Comparison of ENCODE assay signal across 22 cellular contexts in genomic region chr16:53069772-53070171, GRCh38. TPM values are rescaled to one million over a fixed set of nuclear protein-coding genes. Genes with fewer than 3 reads are reported as not detected.
DNase-seq lines count a peak whose midpoint lies in the region; ATAC-seq, FAIRE-seq and TF ChIP-seq lines count a peak whose summit lies in the region.
"Had no signal": no experiment of that assay in that cellular context is flagged by ENCODE, and none has a peak within 500 bp of the region (broad histone marks: within the 10 kb centered on the region; RNA-seq: fewer than 3 reads in every experiment).

No MANE protein-coding gene starts in this region.

- H4K20me1 ChIP-seq in HepG2 (ENCODE audit: insufficient read depth, low read length): 0 out of 2 replicates have a peak, but pooled peaks cover 4% of the 10 kb centered on the region

- FAIRE-seq in HepG2 (lab: Jason Lieb, UNC) (peak; percentile 48), GM19239 (lab: Jason Lieb, UNC) (peak; percentile 33)
- FAIRE-seq: A549, G401.6, H1, K562 had no signal

- peaks cover 9% of the 10 kb centered on the region; the same call in 1 of the 2 replicates for H3K9me3 ChIP-seq in HepG2 (ENCODE audit: low read length)
- no peaks in the 10 kb centered on the region for H3K9me3 ChIP-seq in right lobe of liver
- H3K9me3 ChIP-seq: SK-N-SH had no signal

- TF ChIP-seq EP300 in HepG2 (IDR thresholded peaks at IDR 0.05; ENCODE audit: low read depth in 2 of 2, low read length in 2 of 2) (no peak), HepG2 (CRISPR knock-in tag; IDR thresholded peaks at IDR 0.05; ENCODE audit: borderline replicate concordance) (no peak)

- no peak for DNase-seq in HepG2 (ENCODE audit: low spot score)
- DNase-seq in right lobe of liver: no peak
- no peak for DNase-seq in GM19239 (ENCODE audit: insufficient read length, low spot score)
- no peak for DNase-seq in effector memory CD8-positive, alpha-beta T cell
- DNase-seq in stimulated activated naive CD4-positive, alpha-beta T cell treated with Interleukin-2 at 50 U/mL for 16 hours (lab: John Stamatoyannopoulos, UW): no peak
- no peak for DNase-seq in COR-L47 (lab: John Stamatoyannopoulos, UW)
- DNase-seq in posterior cingulate gyrus: no peak
- DNase-seq: DMS79 treated with DMSO at 0.1 percent for 48 hours, MV-4-11, NCI-H187, NCI-H2227 treated with DMSO at 0.1 percent for 48 hours, NCI-H524, NCI-H82, PC-3, RPMI8226, SHP77 treated with DMSO at 0.1 percent for 48 hours, SK-N-SH had no signal

- H3K9me3 Mint-ChIP-seq in effector memory CD8-positive, alpha-beta T cell: peaks cover 0 to 3% of the 10 kb centered on the region in 2 donors

- H2AFZ ChIP-seq in HepG2 (ENCODE audit: low read length): no peak overlapping the region

- H3K4me1 ChIP-seq in HepG2 (ENCODE audit: insufficient read depth, low read length): peaks cover 11% of the 10 kb centered on the region; the same call in 1 of the 2 replicates
- H3K4me1 ChIP-seq in right lobe of liver: peaks cover 0 to 26% (median 5%) of the 10 kb centered on the region in 4 donors
- H3K4me1 ChIP-seq: A549 had no signal

- no TSS peak for BruUV-seq in HepG2 (replicated peaks; lab: Mats Ljungman, UMichigan)

- no peak for TF ChIP-seq CTCF in HepG2 (CRISPR knock-in tag; IDR thresholded peaks at IDR 0.05)
- TF ChIP-seq CTCF in right lobe of liver (IDR thresholded peaks at IDR 0.05): no peak

- intact Hi-C loops in HepG2 (cut with micrococcal nuclease; ENCODE audit: unreplicated experiment) (no loop called here), right lobe of liver (cut with DNase I) (no loop called here), posterior cingulate gyrus (cut with DNase I) (no loop called here)

- no peak for TF ChIP-seq RAD21 in HepG2 (CRISPR knock-in tag; IDR thresholded peaks at IDR 0.05)

- H3K27me3 Mint-ChIP-seq in effector memory CD8-positive, alpha-beta T cell: no peaks in the 10 kb centered on the region

- no peak for ATAC-seq in HepG2
- ATAC-seq in right lobe of liver: no peak
- peak; percentile 25 for ATAC-seq in effector memory CD8-positive, alpha-beta T cell (replicated peaks)
- ATAC-seq: A549, K562, PC-3 had no signal

- H3K27ac Mint-ChIP-seq in effector memory CD8-positive, alpha-beta T cell: peak overlapping the region; percentile 51 to 77

- H3K4me3 ChIP-seq in HepG2 (replicated peaks in 1 of 3; ENCODE audit: insufficient read depth in 1 of 3, low read depth in 2 of 3, low read length in 3 of 3): no peak overlapping the region
- no peak overlapping the region for H3K4me3 ChIP-seq in right lobe of liver
- H3K4me3 ChIP-seq: A549, K562 had no signal

- no peak overlapping the region for H3K27ac ChIP-seq in HepG2 (ENCODE audit: extremely low read length, insufficient read depth, low read length)
- H3K27ac ChIP-seq in right lobe of liver: no peak overlapping the region
- H3K27ac ChIP-seq: A549, C4-2B had no signal

- H3K79me2 ChIP-seq in HepG2 (ENCODE audit: insufficient read depth, low read length): peaks cover 68% of the 10 kb centered on the region

- CTCF ChIA-PET in HepG2 (lab: Yijun Ruan, JAX; ENCODE audit: low intra/inter-chr PET ratio, low total read pairs): no interaction called here

- POLR2A ChIA-PET in HepG2 (lab: Yijun Ruan, JAX): no interaction called here

- H3K4me1 Mint-ChIP-seq in effector memory CD8-positive, alpha-beta T cell (ENCODE audit: low read depth in 2 of 2): peaks cover 50 to 61% of the 10 kb centered on the region in 2 donors

- WGBS in HepG2 (ENCODE audit: low lambda C conversion rate): 98% methylated on average over 2 of the region's 2 CpGs
- 75% methylated on average over 2 of the region's 2 CpGs for WGBS in right lobe of liver (ENCODE audit: insufficient coverage, low coverage, low lambda C conversion rate, missing lambda C conversion rate)

- H3K36me3 Mint-ChIP-seq in effector memory CD8-positive, alpha-beta T cell (ENCODE audit: insufficient read depth): peaks cover 3% of the 10 kb centered on the region

- no peak overlapping the region for H3K4me2 ChIP-seq in HepG2 (ENCODE audit: low read depth, low read length)
- H3K4me2 ChIP-seq: A549, SK-N-SH had no signal

- H3K27me3 ChIP-seq in HepG2 (ENCODE audit: control insufficient read depth in 1 of 2, insufficient read depth in 2 of 2, low read length in 2 of 2) (no peaks in the 10 kb centered on the region), right lobe of liver (no peaks in the 10 kb centered on the region)

- H3K36me3 ChIP-seq in HepG2 (replicated peaks in 1 of 2; ENCODE audit: control insufficient read depth in 1 of 2, insufficient read depth in 2 of 2, low read length in 2 of 2) (peaks cover 11 to 15% of the 10 kb centered on the region in 2 experiments), right lobe of liver (peaks cover 0 to 7% (median 0%) of the 10 kb centered on the region in 4 donors)

- H3K9ac ChIP-seq in HepG2 (ENCODE audit: insufficient read depth, low read depth, low read length): no peak overlapping the region
- H3K9ac ChIP-seq: SK-N-SH had no signal

- in situ Hi-C loops in HepG2 (cut with HindIII; ENCODE audit: extremely low pct_ligation_motif_present, low pct_unique_long_range_greater_than_20kb): no loop called here

- TF ChIP-seq POLR2A in HepG2 (IDR thresholded peaks at IDR 0.05; ENCODE audit: insufficient read depth in 1 of 2, low read depth in 2 of 2, low read length in 2 of 2) (no peak), right lobe of liver (IDR thresholded peaks at IDR 0.05) (no peak)

- peak overlapping the region; percentile 54 to 77 for H3K4me3 Mint-ChIP-seq in effector memory CD8-positive, alpha-beta T cell

TF ChIP-seq in HepG2, 621 proteins besides CTCF, POLR2A, EP300 and RAD21 (continues in another document):
- TF ChIP-seq ZNF598 (CRISPR knock-in tag; IDR thresholded peaks at IDR 0.05; ENCODE audit: borderline replicate concordance) (no peak), MLLT10 (CRISPR knock-in tag; IDR thresholded peaks at IDR 0.05) (no peak), MAX (IDR thresholded peaks at IDR 0.05) (no peak), ZSCAN30 (CRISPR knock-in tag; IDR thresholded peaks at IDR 0.05) (no peak), HOXA7 (CRISPR knock-in tag; IDR thresholded peaks at IDR 0.05) (no peak)

RNA-seq across cellular contexts. Expression of gene CHD9, which starts 15.0 kb away (rescaled TPM):
- total RNA-seq in HepG2 (2016; rRNA removed; fragmentation: Illumina TruSeq; extraction: Trizol) (27.7 and 31.0 TPM in 2 replicates), right lobe of liver (10 to 100 TPM; 19.8 to 44.3 (median 30.2) TPM)
- 27.5 and 34.1 TPM in 2 replicates for total RNA-seq in HepG2 (2016; cell fraction: cytosol; rRNA removed; fragmentation: Illumina TruSeq; extraction: Trizol; ENCODE audit: low read depth)
- 24.3 and 27.8 TPM in 2 replicates for total RNA-seq in HepG2 (2016; cell fraction: insoluble cytoplasmic fraction; rRNA removed; fragmentation: Illumina TruSeq; extraction: Trizol)
- total RNA-seq in HepG2 (2016; cell fraction: membrane; rRNA removed; fragmentation: Illumina TruSeq; extraction: Trizol): 36.3 and 42.8 TPM in 2 replicates
- 59.7 and 62.9 TPM in 2 replicates for total RNA-seq in HepG2 (2016; cell fraction: nucleus; rRNA removed; fragmentation: Illumina TruSeq; extraction: Trizol)
- 15.6 and 23.4 TPM in 2 replicates for polyA plus RNA-seq in HepG2 (2011; rRNA removed)
- polyA plus RNA-seq in HepG2 (2011; cell fraction: cytosol; rRNA removed): 4.6 and 8.3 TPM in 2 replicates
- 14.2 and 15.9 TPM in 2 replicates for polyA plus RNA-seq in HepG2 (2011; cell fraction: nucleus; rRNA removed)
- polyA plus RNA-seq in HepG2 (2012): 12.6 and 14.0 TPM in 2 replicates
- polyA plus RNA-seq in HepG2 (2016; cell fraction: cytosol; fragmentation: Illumina TruSeq; extraction: Trizol; ENCODE audit: low read depth): 3.8 and 4.6 TPM in 2 replicates
- polyA plus RNA-seq in HepG2 (2016; cell fraction: insoluble cytoplasmic fraction; fragmentation: Illumina TruSeq; extraction: Trizol; ENCODE audit: low read depth): 13.8 and 14.0 TPM in 2 replicates
- 4.5 and 4.8 TPM in 2 replicates for polyA plus RNA-seq in HepG2 (2016; cell fraction: membrane; fragmentation: Illumina TruSeq; extraction: Trizol; ENCODE audit: low read depth)
- 28.9 and 31.3 TPM in 2 replicates for polyA plus RNA-seq in HepG2 (2016; cell fraction: nucleus; fragmentation: Illumina TruSeq; extraction: Trizol; ENCODE audit: insufficient read depth, low read depth)
- 41.1 and 58.0 TPM in 2 replicates for polyA minus RNA-seq in HepG2 (2011; rRNA and poly(A)+ RNA removed; ENCODE audit: low replicate concordance)
- 25.3 and 26.6 TPM in 2 replicates for polyA minus RNA-seq in HepG2 (2011; cell fraction: cytosol; rRNA and poly(A)+ RNA removed)
- polyA minus RNA-seq in HepG2 (2011; cell fraction: nucleus; rRNA and poly(A)+ RNA removed): 164 and 186 TPM in 2 replicates

RNA-seq across cellular contexts. Expression of gene CHD9NB, which starts 17.1 kb away (rescaled TPM):
- total RNA-seq in HepG2 (2016; rRNA removed; fragmentation: Illumina TruSeq; extraction: Trizol) (0.18 and 0.34 TPM in 2 replicates), right lobe of liver (under 1 TPM in 4 of 6 experiments, not detected in 2; 0.25 to 0.59 (median 0.39) TPM)
- total RNA-seq in HepG2 (2016; cell fraction: cytosol; rRNA removed; fragmentation: Illumina TruSeq; extraction: Trizol; ENCODE audit: low read depth): 0.18 and 0.30 TPM in 2 replicates
- total RNA-seq in HepG2 (2016; cell fraction: insoluble cytoplasmic fraction; rRNA removed; fragmentation: Illumina TruSeq; extraction: Trizol): 0.39 and 0.67 TPM in 2 replicates
- 0.46 and 0.55 TPM in 2 replicates for total RNA-seq in HepG2 (2016; cell fraction: membrane; rRNA removed; fragmentation: Illumina TruSeq; extraction: Trizol)
- 0.59 and 0.72 TPM in 2 replicates for total RNA-seq in HepG2 (2016; cell fraction: nucleus; rRNA removed; fragmentation: Illumina TruSeq; extraction: Trizol)
- polyA plus RNA-seq in HepG2 (2011; rRNA removed): 0.05 and 0.17 TPM in 2 replicates
- 0.10 and 0.13 TPM in 2 replicates for polyA plus RNA-seq in HepG2 (2011; cell fraction: cytosol; rRNA removed)
- 0.55 and 0.87 TPM in 2 replicates for polyA plus RNA-seq in HepG2 (2011; cell fraction: nucleus; rRNA removed)
- polyA plus RNA-seq in HepG2 (2012): 0.28 and 0.34 TPM in 2 replicates
- 0.19 and 0.37 TPM in 2 replicates for polyA plus RNA-seq in HepG2 (2016; cell fraction: cytosol; fragmentation: Illumina TruSeq; extraction: Trizol; ENCODE audit: low read depth)
- polyA plus RNA-seq in HepG2 (2016; cell fraction: insoluble cytoplasmic fraction; fragmentation: Illumina TruSeq; extraction: Trizol; ENCODE audit: low read depth): 0.37 and 0.45 TPM in 2 replicates
- 0.31 and 0.35 TPM in 2 replicates for polyA plus RNA-seq in HepG2 (2016; cell fraction: membrane; fragmentation: Illumina TruSeq; extraction: Trizol; ENCODE audit: low read depth)
- polyA plus RNA-seq in HepG2 (2016; cell fraction: nucleus; fragmentation: Illumina TruSeq; extraction: Trizol; ENCODE audit: insufficient read depth, low read depth): 0.37 and 0.73 TPM in 2 replicates
- 0.46 and 0.47 TPM in 2 replicates for polyA minus RNA-seq in HepG2 (2011; rRNA and poly(A)+ RNA removed; ENCODE audit: low replicate concordance)
- not detected in 2 replicates for polyA minus RNA-seq in HepG2 (2011; cell fraction: cytosol; rRNA and poly(A)+ RNA removed)
- 1.2 and 3.3 TPM in 2 replicates for polyA minus RNA-seq in HepG2 (2011; cell fraction: nucleus; rRNA and poly(A)+ RNA removed)
